Comparison of ENCODE assay signal across 17 cellular contexts in the genomic region with DNA sequence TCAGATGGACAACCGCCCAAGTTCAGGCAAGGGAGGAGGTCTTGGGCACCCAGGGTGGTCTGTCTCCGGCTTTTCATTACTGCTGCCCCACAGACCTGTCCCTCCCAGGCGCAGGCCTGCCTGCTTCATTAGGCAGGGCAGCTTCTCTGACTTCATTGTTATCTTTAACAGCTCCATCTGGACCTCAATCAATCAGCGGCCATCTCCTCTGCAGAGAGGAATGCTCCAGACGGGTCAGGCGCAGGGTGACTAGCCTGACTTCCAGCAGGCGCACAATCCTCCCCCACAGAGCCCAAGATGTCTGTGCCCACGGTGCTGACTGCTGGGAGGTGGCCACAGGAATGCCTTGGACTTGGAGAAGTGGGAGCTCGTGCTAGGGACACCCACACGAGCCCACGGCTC. TPM values are rescaled to one million over a fixed set of nuclear protein-coding genes. Genes with fewer than 3 reads are reported as not detected.
DNase-seq lines count a peak whose midpoint lies in the region; ATAC-seq, FAIRE-seq and TF ChIP-seq lines count a peak whose summit lies in the region.
"Had no signal": no experiment of that assay in that cellular context is flagged by ENCODE, and none has a peak within 500 bp of the region (broad histone marks: within the 10 kb centered on the region; RNA-seq: fewer than 3 reads in every experiment).

No MANE protein-coding gene starts in this region.

- no peak for TF ChIP-seq RAD21 in HepG2 (CRISPR knock-in tag; IDR thresholded peaks at IDR 0.05)

- peaks cover 51% of the 10 kb centered on the region for H3K4me1 ChIP-seq in HepG2 (ENCODE audit: insufficient read depth, low read length)
- H3K4me1 ChIP-seq in right lobe of liver, result peaks cover 0 to 11% (median 3%) of the 10 kb centered on the region in 4 donors
- H3K4me1 ChIP-seq in duodenal mucosa (ENCODE audit: control insufficient read depth in 1 of 2, insufficient read depth in 2 of 2, low read length in 2 of 2), result peaks cover 13 to 21% of the 10 kb centered on the region in 2 donors
- H3K4me1 ChIP-seq: breast epithelium had no signal

- no peak for DNase-seq in HepG2 (ENCODE audit: low spot score)
- DNase-seq in right lobe of liver, result no peak
- no peak for DNase-seq in osteocyte (ENCODE audit: extremely low spot score, unreplicated experiment)
- no peak for DNase-seq in superior temporal gyrus (ENCODE audit: extremely low spot score)
- DNase-seq in stimulated activated CD4-positive, alpha-beta T cell treated with anti-CD3 and anti-CD28 coated beads, Interleukin-4, amount 100 ng/mL, for 4 hours, result no peak
- DNase-seq: CD8-positive, alpha-beta memory T cell; mesendoderm; NCI-H146; NCI-H510A treated with DMSO at 0.1 percent for 48 hours; ovary; testis had no signal

- peak overlapping the region; percentile 24 to 62 (median 51) for H3K4me3 Mint-ChIP-seq in nephron
- H3K4me3 Mint-ChIP-seq in osteocyte (ENCODE audit: unreplicated experiment), result no peak overlapping the region
- H3K4me3 Mint-ChIP-seq: CD8-positive, alpha-beta memory T cell had no signal

- CTCF ChIA-PET in HepG2 (lab: Yijun Ruan, JAX; ENCODE audit: low intra/inter-chr PET ratio, low total read pairs), result no interaction called here

- H3K36me3 ChIP-seq in HepG2 (replicated peaks in 1 of 2; ENCODE audit: control insufficient read depth in 1 of 2, insufficient read depth in 2 of 2, low read length in 2 of 2), result no peaks in the 10 kb centered on the region; a peak in 1 of 5 replicates
- no peaks in the 10 kb centered on the region for H3K36me3 ChIP-seq in right lobe of liver
- H3K36me3 ChIP-seq in duodenal mucosa (ENCODE audit: control insufficient read depth in 1 of 2, insufficient read depth in 2 of 2, low read length in 2 of 2), result no peaks in the 10 kb centered on the region
- H3K36me3 ChIP-seq: breast epithelium, ovary had no signal

- POLR2A ChIA-PET in HepG2 (lab: Yijun Ruan, JAX), result interaction anchor here (1.1 kb wide), 1 partner anchor 21 kb away, joined by 3 read pairs; no protein-coding TSS in a partner anchor

- no TSS peak for BruUV-seq in HepG2 (replicated peaks; lab: Mats Ljungman, UMichigan)

- peak overlapping the region; percentile 76 for H3K4me2 ChIP-seq in HepG2 (ENCODE audit: low read depth, low read length)

- TF ChIP-seq EP300 in HepG2 (IDR thresholded peaks at IDR 0.05; ENCODE audit: low read depth in 2 of 2, low read length in 2 of 2) (no peak), HepG2 (CRISPR knock-in tag; IDR thresholded peaks at IDR 0.05; ENCODE audit: borderline replicate concordance) (no peak)

- H3K9me3 Mint-ChIP-seq in nephron (no peaks in the 10 kb centered on the region), osteocyte (ENCODE audit: unreplicated experiment) (no peaks in the 10 kb centered on the region)
- H3K9me3 Mint-ChIP-seq: CD8-positive, alpha-beta memory T cell had no signal

- H3K27me3 ChIP-seq in HepG2 (ENCODE audit: control insufficient read depth in 1 of 2, insufficient read depth in 2 of 2, low read length in 2 of 2) (no peaks in the 10 kb centered on the region), right lobe of liver (no peaks in the 10 kb centered on the region), duodenal mucosa (ENCODE audit: control insufficient read depth in 1 of 2, insufficient read depth in 2 of 2, low read length in 2 of 2) (no peaks in the 10 kb centered on the region)
- H3K27me3 ChIP-seq: breast epithelium, ovary, testis had no signal

- H3K9me3 ChIP-seq in HepG2 (ENCODE audit: low read length) (no peaks in the 10 kb centered on the region), right lobe of liver (no peaks in the 10 kb centered on the region), duodenal mucosa (ENCODE audit: control insufficient read depth in 1 of 2, low read length in 2 of 2) (no peaks in the 10 kb centered on the region)
- H3K9me3 ChIP-seq: breast epithelium, ovary, testis had no signal

- H3K27ac ChIP-seq in HepG2 (ENCODE audit: extremely low read length, insufficient read depth, low read length) (peak overlapping the region; percentile 54), right lobe of liver (no peak overlapping the region), duodenal mucosa (ENCODE audit: low read depth, low read length) (peak overlapping the region; percentile 25)
- H3K27ac ChIP-seq: breast epithelium, ovary, VCaP had no signal

- H3K79me2 ChIP-seq in HepG2 (ENCODE audit: insufficient read depth, low read length), result no peaks in the 10 kb centered on the region

- H3K4me1 Mint-ChIP-seq in nephron, result peaks cover 79% of the 10 kb centered on the region
- H3K4me1 Mint-ChIP-seq in osteocyte (ENCODE audit: unreplicated experiment), result peaks cover 5% of the 10 kb centered on the region

- intact Hi-C loops in HepG2 (cut with micrococcal nuclease; ENCODE audit: unreplicated experiment) (no loop called here), right lobe of liver (cut with DNase I) (no loop called here)

- H3K27ac Mint-ChIP-seq in nephron (peak overlapping the region; percentile 94 to 97 (median 97)), osteocyte (ENCODE audit: unreplicated experiment) (no peak overlapping the region)

- H2AFZ ChIP-seq in HepG2 (ENCODE audit: low read length), result no peak overlapping the region

- no peak for TF ChIP-seq POLR2A in HepG2 (IDR thresholded peaks at IDR 0.05; ENCODE audit: insufficient read depth in 1 of 2, low read depth in 2 of 2, low read length in 2 of 2)
- no peak for TF ChIP-seq POLR2A in right lobe of liver (IDR thresholded peaks at IDR 0.05)

- H3K4me3 ChIP-seq in HepG2 (replicated peaks in 1 of 3; ENCODE audit: insufficient read depth in 1 of 3, low read depth in 2 of 3, low read length in 3 of 3), result peak overlapping the region in 1 of 3 experiments; percentile 56; a peak in 2 of 6 replicates
- H3K4me3 ChIP-seq in right lobe of liver, result no peak overlapping the region
- no peak overlapping the region for H3K4me3 ChIP-seq in duodenal mucosa (ENCODE audit: low read depth in 1 of 2, low read length in 2 of 2)
- H3K4me3 ChIP-seq: breast epithelium, ovary, testis had no signal

- no peaks in the 10 kb centered on the region for H4K20me1 ChIP-seq in HepG2 (ENCODE audit: insufficient read depth, low read length)

- WGBS in HepG2 (ENCODE audit: low lambda C conversion rate), result 79% methylated on average over 8 of the region's 11 CpGs
- WGBS in right lobe of liver (ENCODE audit: insufficient coverage, low coverage, low lambda C conversion rate, missing lambda C conversion rate), result 10% methylated on average over 2 of the region's 11 CpGs

- in situ Hi-C loops in HepG2 (cut with HindIII; ENCODE audit: extremely low pct_ligation_motif_present, low pct_unique_long_range_greater_than_20kb), result no loop called here

- peaks cover 9% of the 10 kb centered on the region for H3K27me3 Mint-ChIP-seq in nephron (ENCODE audit: low read depth)
- no peaks in the 10 kb centered on the region for H3K27me3 Mint-ChIP-seq in osteocyte (ENCODE audit: unreplicated experiment)

- H3K36me3 Mint-ChIP-seq in nephron (ENCODE audit: low read depth), result no peaks in the 10 kb centered on the region
- no peaks in the 10 kb centered on the region for H3K36me3 Mint-ChIP-seq in osteocyte (ENCODE audit: unreplicated experiment)
- H3K36me3 Mint-ChIP-seq: CD8-positive, alpha-beta memory T cell had no signal

- TF ChIP-seq CTCF in HepG2 (CRISPR knock-in tag; IDR thresholded peaks at IDR 0.05), result no peak
- TF ChIP-seq CTCF in right lobe of liver (IDR thresholded peaks at IDR 0.05), result no peak
- TF ChIP-seq CTCF in nephron (IDR thresholded peaks at IDR 0.05; ENCODE audit: unreplicated experiment in 3 of 3), result no peak
- TF ChIP-seq CTCF in osteocyte (IDR thresholded peaks at IDR 0.05), result no peak

- FAIRE-seq in HepG2 (lab: Jason Lieb, UNC), result no peak

- ATAC-seq in HepG2 (peak; percentile 4; the same call in 2 of the 3 replicates), right lobe of liver (no peak), HG02973 (IDR thresholded peaks at IDR 0.05; ENCODE audit: unreplicated experiment) (no peak)
- ATAC-seq: Panc1 had no signal

- H3K9ac ChIP-seq in HepG2 (ENCODE audit: insufficient read depth, low read depth, low read length) (no peak overlapping the region), duodenal mucosa (ENCODE audit: low read depth in 1 of 2, low read length in 2 of 2) (no peak overlapping the region)

RNA-seq across cellular contexts. Expression of a gene that starts 20.4 kb away (rescaled TPM):
- 12.9 and 13.6 TPM in 2 replicates for total RNA-seq in HepG2 (2016; rRNA removed; fragmentation: Illumina TruSeq; extraction: Trizol)
- 1.2 and 1.6 TPM in 2 replicates for total RNA-seq in HepG2 (2016; cell fraction: cytosol; rRNA removed; fragmentation: Illumina TruSeq; extraction: Trizol; ENCODE audit: low read depth)
- total RNA-seq in HepG2 (2016; cell fraction: insoluble cytoplasmic fraction; rRNA removed; fragmentation: Illumina TruSeq; extraction: Trizol), result 11.4 and 13.0 TPM in 2 replicates
- 6.0 and 6.8 TPM in 2 replicates for total RNA-seq in HepG2 (2016; cell fraction: membrane; rRNA removed; fragmentation: Illumina TruSeq; extraction: Trizol)
- 20.1 and 20.8 TPM in 2 replicates for total RNA-seq in HepG2 (2016; cell fraction: nucleus; rRNA removed; fragmentation: Illumina TruSeq; extraction: Trizol)
- 6.2 and 6.4 TPM in 2 replicates for polyA plus RNA-seq in HepG2 (2011; rRNA removed)
- polyA plus RNA-seq in HepG2 (2011; cell fraction: cytosol; rRNA removed), result 3.1 and 3.5 TPM in 2 replicates
- polyA plus RNA-seq in HepG2 (2011; cell fraction: nucleus; rRNA removed), result 17.5 and 19.4 TPM in 2 replicates
- 4.4 and 5.0 TPM in 2 replicates for polyA plus RNA-seq in HepG2 (2012)
- polyA plus RNA-seq in HepG2 (2016; cell fraction: cytosol; fragmentation: Illumina TruSeq; extraction: Trizol; ENCODE audit: low read depth), result 0.99 and 1.1 TPM in 2 replicates
- polyA plus RNA-seq in HepG2 (2016; cell fraction: insoluble cytoplasmic fraction; fragmentation: Illumina TruSeq; extraction: Trizol; ENCODE audit: low read depth), result 9.9 and 11.3 TPM in 2 replicates
- polyA plus RNA-seq in HepG2 (2016; cell fraction: membrane; fragmentation: Illumina TruSeq; extraction: Trizol; ENCODE audit: low read depth), result 2.7 and 2.9 TPM in 2 replicates
- 37.7 and 40.5 TPM in 2 replicates for polyA plus RNA-seq in HepG2 (2016; cell fraction: nucleus; fragmentation: Illumina TruSeq; extraction: Trizol; ENCODE audit: insufficient read depth, low read depth)
- polyA minus RNA-seq in HepG2 (2011; rRNA and poly(A)+ RNA removed; ENCODE audit: low replicate concordance), result 0.91 and 21.7 TPM in 2 replicates
- 4.5 and 5.4 TPM in 2 replicates for polyA minus RNA-seq in HepG2 (2011; cell fraction: cytosol; rRNA and poly(A)+ RNA removed)
- polyA minus RNA-seq in HepG2 (2011; cell fraction: nucleus; rRNA and poly(A)+ RNA removed), result 15.3 and 19.7 TPM in 2 replicates
- 1 to 10 TPM; 2.3 to 4.2 (median 2.9) TPM for total RNA-seq in right lobe of liver
- 3.9 and 4.0 TPM in 2 replicates for total RNA-seq in osteocyte
- polyA plus RNA-seq: CD8-positive, alpha-beta memory T cell had no signal

Comparison
In these comparisons a context has a peak if more than half of its experiments do, and no peak if none do; other contexts are left out.
1. H3K27ac ChIP-seq: peak in HepG2 (single experiment) and duodenal mucosa (single experiment); none in right lobe of liver (0 of 3).